ENCODE assay signal across 9 cellular contexts in the genomic region with DNA sequence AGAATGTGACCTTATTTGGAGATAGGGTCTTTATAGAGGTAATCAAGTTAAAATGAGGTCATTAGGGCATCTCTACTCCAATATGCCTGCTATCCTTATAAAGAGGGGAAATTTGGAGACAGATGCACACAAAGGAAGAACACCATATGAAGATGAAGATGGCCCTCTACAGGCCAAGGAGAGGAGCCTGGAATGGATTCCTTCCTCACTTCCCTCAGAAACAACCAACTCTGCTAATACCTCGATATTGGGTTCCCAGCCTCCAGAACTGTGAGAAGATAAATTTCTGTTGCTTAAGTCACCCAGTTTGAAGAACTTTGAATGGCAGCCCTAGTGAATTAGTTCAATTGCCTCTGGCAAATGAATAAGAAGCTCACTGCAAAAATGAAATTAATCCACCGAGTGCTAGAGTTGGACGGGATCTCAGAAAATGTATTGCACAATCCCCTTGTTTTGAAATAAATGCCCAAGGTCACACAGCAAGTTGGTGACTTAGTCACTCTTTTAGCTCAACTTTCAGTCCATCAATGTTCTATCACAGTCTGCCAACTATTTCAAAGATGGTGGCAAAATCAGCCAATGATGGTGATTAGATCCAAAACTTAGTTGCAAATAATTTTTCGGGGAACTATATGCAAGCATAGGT. TPM values are rescaled to one million over a fixed set of nuclear protein-coding genes. Genes with fewer than 3 reads are reported as not detected.
DNase-seq lines count a peak whose midpoint lies in the region; ATAC-seq, FAIRE-seq and TF ChIP-seq lines count a peak whose summit lies in the region.
"Not testable (repeated sequence)": the region's sequence is repeated elsewhere in the genome, so short reads cannot be mapped to it uniquely, and the experiment has no call there.
"Had no signal": no experiment of that assay in that cellular context is flagged by ENCODE, and none has a peak within 500 bp of the region (broad histone marks: within the 10 kb centered on the region; RNA-seq: fewer than 3 reads in every experiment).

No MANE protein-coding gene starts in this region.

- not testable (repeated sequence) for H3K27me3 ChIP-seq in PC-3 (ENCODE audit: low read length); K562 (ENCODE audit: control insufficient read depth in 2 of 2, insufficient read depth in 2 of 2, low read length in 2 of 2); right cardiac atrium (ENCODE audit: control insufficient read depth, insufficient read depth); lower lobe of right lung (ENCODE audit: low read depth); pancreas; upper lobe of right lung

- not testable (repeated sequence) for H3F3A ChIP-seq in PC-3 (ENCODE audit: low read length, unreplicated experiment)

- not testable (repeated sequence) for H3K9me1 ChIP-seq in K562 (ENCODE audit: control insufficient read depth, insufficient read depth, low read length)

- no CpG with 5 or more reads among the region's 4 CpGs for WGBS in A549 (ENCODE audit: missing lambda C conversion rate)
- WGBS in K562 (ENCODE audit: insufficient coverage, low coverage, missing lambda C conversion rate): no CpG with 5 or more reads among the region's 4 CpGs
- no CpG with 5 or more reads among the region's 4 CpGs for WGBS in right cardiac atrium
- WGBS in pancreas, 2 donors: no CpG with 5 or more reads among the region's 4 CpGs

- not testable (repeated sequence) for TF ChIP-seq CTCF in A549 (IDR thresholded peaks at IDR 0.05); PC-3 (conservative IDR thresholded peaks at IDR 0.05; ENCODE audit: low read depth, low read length); K562 (IDR thresholded peaks at IDR 0.05 in 2 of 3, conservative IDR thresholded peaks at IDR 0.05 in 1 of 3; ENCODE audit: insufficient read depth in 2 of 3, low read depth in 1 of 3, low read length in 3 of 3); lower lobe of right lung (IDR thresholded peaks at IDR 0.05); pancreas (IDR thresholded peaks at IDR 0.05); upper lobe of right lung (IDR thresholded peaks at IDR 0.05)

- not testable (repeated sequence) for H3K79me2 ChIP-seq in PC-3 (ENCODE audit: low read length); K562 (ENCODE audit: control insufficient read depth, insufficient read depth, low read length)

- ATAC-seq in A549 (peak; percentile 58 to 77), PC-3 (peak; percentile 4; the same call in 1 of the 2 replicates), K562 (peak; percentile 61), Right ventricle myocardium inferior (peak; percentile 59), right cardiac atrium (peak; percentile 49 to 65), lower lobe of right lung (peak; percentile 68 to 72), pancreas (peak in 3 of 4 donors; percentile 36 to 77 (median 66)), upper lobe of right lung (peak; percentile 78)

- not testable (repeated sequence) for H4K20me1 ChIP-seq in PC-3 (ENCODE audit: low read length); K562 (replicated peaks; ENCODE audit: control insufficient read depth, insufficient read depth, low read length)

- POLR2A ChIA-PET in A549 (lab: Yijun Ruan, JAX); PC-3 (lab: Charles Lee; ENCODE audit: unreplicated experiment); K562 (lab: Yijun Ruan, JAX): not testable (repeated sequence)

- intact Hi-C loops in PC-3 (cut with micrococcal nuclease); K562 (cut with micrococcal nuclease); Right ventricle myocardium inferior (cut with DNase I); right cardiac atrium (cut with DNase I); lower lobe of right lung (cut with DNase I); pancreas (cut with DNase I); upper lobe of right lung (cut with DNase I): not testable (repeated sequence)

- in situ Hi-C loops in K562 (cut with MboI): not testable (repeated sequence)

- H3K4me1 ChIP-seq in A549; PC-3 (ENCODE audit: insufficient read depth, low read length); K562 (replicated peaks in 1 of 2; ENCODE audit: control insufficient read depth in 2 of 2, insufficient read depth in 2 of 2, low read length in 2 of 2); right cardiac atrium (ENCODE audit: control insufficient read depth, insufficient read depth, low read length); lower lobe of right lung; pancreas; upper lobe of right lung: not testable (repeated sequence)

- DNase-seq in A549 (ENCODE audit: low read depth in 1 of 2, low spot score in 1 of 2); PC-3; K562 (ENCODE audit: extremely low read depth in 1 of 4, low spot score in 3 of 4); Right ventricle myocardium inferior (ENCODE audit: missing footprints); right cardiac atrium; lower lobe of right lung; pancreas; upper lobe of right lung: not testable (repeated sequence)

- CTCF ChIA-PET in A549 (lab: Yijun Ruan, JAX); PC-3 (lab: Charles Lee); K562 (lab: Yijun Ruan, JAX; ENCODE audit: low intra/inter-chr PET ratio): not testable (repeated sequence)

- TF ChIP-seq POLR2A in A549 (IDR thresholded peaks at IDR 0.05; ENCODE audit: low read length); K562 (conservative IDR thresholded peaks at IDR 0.05): not testable (repeated sequence)

- not testable (repeated sequence) for H3K27ac ChIP-seq in A549; PC-3 (ENCODE audit: low read length); K562 (ENCODE audit: extremely low read depth, low read depth, low read length); right cardiac atrium (ENCODE audit: low read length); lower lobe of right lung; pancreas; upper lobe of right lung

- TF ChIP-seq RAD21 in A549 (conservative IDR thresholded peaks at IDR 0.05 in 1 of 2, IDR thresholded peaks at IDR 0.05 in 1 of 2); K562 (CRISPR knock-in tag; conservative IDR thresholded peaks at IDR 0.05 in 1 of 2, IDR thresholded peaks at IDR 0.05 in 1 of 2): not testable (repeated sequence)

- H2AFZ ChIP-seq in PC-3 (ENCODE audit: low read length); K562 (ENCODE audit: low read depth, low read length): not testable (repeated sequence)

- TF ChIP-seq EP300 in A549 (IDR thresholded peaks at IDR 0.05); K562 (IDR thresholded peaks at IDR 0.05; ENCODE audit: low read length): not testable (repeated sequence)

- not testable (repeated sequence) for H3K9me2 ChIP-seq in PC-3 (replicated peaks; ENCODE audit: low read length)

- not testable (repeated sequence) for H3K4me3 ChIP-seq in A549; PC-3 (ENCODE audit: low read length); K562; right cardiac atrium (ENCODE audit: low read length); lower lobe of right lung; pancreas; upper lobe of right lung

- not testable (repeated sequence) for H3K36me3 ChIP-seq in PC-3 (ENCODE audit: low read depth, low read length); K562 (ENCODE audit: control insufficient read depth, insufficient read depth, low read length); lower lobe of right lung; pancreas; upper lobe of right lung

- not testable (repeated sequence) for H3K4me2 ChIP-seq in A549; PC-3 (ENCODE audit: low read length); K562 (ENCODE audit: insufficient read depth, low read length)

- not testable (repeated sequence) for FAIRE-seq in A549 (lab: Jason Lieb, UNC); K562 (lab: Jason Lieb, UNC); pancreas (lab: Jason Lieb, UNC)

- not testable (repeated sequence) for H3K9me3 ChIP-seq in A549; PC-3 (ENCODE audit: low read length); K562 (replicated peaks; ENCODE audit: control insufficient read depth, insufficient read depth, low read depth, low read length); right cardiac atrium (ENCODE audit: control insufficient read depth, low read length); lower lobe of right lung; pancreas; upper lobe of right lung

- not testable (repeated sequence) for H3K9ac ChIP-seq in PC-3 (ENCODE audit: low read length); K562 (ENCODE audit: insufficient read depth in 1 of 2, low read depth in 2 of 2, low read length in 2 of 2)

- not testable (repeated sequence) for BruUV-seq in PC-3 (replicated peaks; lab: Mats Ljungman, UMichigan); K562 (replicated peaks; lab: Mats Ljungman, UMichigan)

RNA-seq across cellular contexts. Expression of a gene that starts 27.1 kb away (rescaled TPM):
- polyA plus RNA-seq in A549 (2011; rRNA removed) (11.2 and 14.2 TPM in 2 replicates), A549 (2017; fragmentation: RNase III; extraction: RNeasy Plus Mini Kit Qiagen cat#74134 plus additional on column Dnase treatment) (12.5 to 13.3 TPM (median 12.5 TPM) in 3 replicates), K562 (2011; rRNA removed) (47.6 and 52.3 TPM in 2 replicates), K562 (2014; fragmentation: Illumina TruSeq; extraction: Trizol) (43.3 and 61.7 TPM in 2 replicates), K562 (2014; fragmentation: Nextera tagmentation; extraction: Ambion mirVana) (10 to 100 TPM; 11.8 to 13.4 TPM), K562 (2014; rRNA removed) (31.5 and 36.7 TPM in 2 replicates), right cardiac atrium (0.16 TPM), pancreas (under 1 TPM; 0.19 to 0.31 TPM)
- 5.6 and 6.0 TPM in 2 replicates for polyA plus RNA-seq in A549 (2012; cell fraction: cytosol; rRNA removed)
- 2.9 and 4.1 TPM in 2 replicates for polyA plus RNA-seq in A549 (2012; cell fraction: nucleus; rRNA removed)
- polyA minus RNA-seq in A549 (2011; rRNA and poly(A)+ RNA removed): 6.2 and 8.6 TPM in 2 replicates
- total RNA-seq in PC-3 (2014; rRNA removed) (11.1 and 11.6 TPM in 2 replicates), K562 (2014; rRNA removed) (20.8 and 23.4 TPM in 2 replicates), K562 (2014; rRNA removed; fragmentation: Illumina TruSeq; extraction: Trizol) (33.1 and 38.1 TPM in 2 replicates), K562 (2015; rRNA removed; fragmentation: Illumina TruSeq; extraction: Trizol) (30.0 and 32.2 TPM in 2 replicates), K562 (2021) (21.9 and 26.1 TPM in 2 replicates), Right ventricle myocardium inferior (0.43 TPM), right cardiac atrium (1 to 10 TPM in 3 of 4 donors, under 1 TPM in 1; 0.58 to 1.4 (median 1.2) TPM), lower lobe of right lung (0.83 TPM), pancreas (under 1 TPM in 2 of 6 donors, not detected in 4; 0.16 to 0.47 TPM), upper lobe of right lung (0.55 TPM)
- 19.4 and 39.9 TPM in 2 replicates for total RNA-seq in K562 (2011; cell fraction: chromatin; rRNA removed; ENCODE audit: low replicate concordance)
- total RNA-seq in K562 (2011; cell fraction: nucleolus; rRNA removed): 19.5 and 22.2 TPM in 2 replicates
- total RNA-seq in K562 (2011; cell fraction: nucleoplasm; rRNA removed): 56.9 and 85.5 TPM in 2 replicates
- polyA plus RNA-seq in K562 (2011; cell fraction: cytosol; rRNA removed): 15.7 and 26.6 TPM in 2 replicates
- 22.6 and 31.2 TPM in 2 replicates for polyA plus RNA-seq in K562 (2011; cell fraction: nucleus; rRNA removed)
- polyA plus RNA-seq in K562 (2012): 24.1 and 28.2 TPM in 2 replicates
- polyA minus RNA-seq in K562 (2011; rRNA and poly(A)+ RNA removed): 61.9 and 70.9 TPM in 2 replicates
- 19.7 and 20.0 TPM in 2 replicates for polyA minus RNA-seq in K562 (2011; cell fraction: cytosol; rRNA and poly(A)+ RNA removed)
- polyA minus RNA-seq in K562 (2011; cell fraction: nucleus; rRNA and poly(A)+ RNA removed): 15.6 and 33.1 TPM in 2 replicates
- total RNA-seq: CD4-positive, alpha-beta memory T cell had no signal

RNA-seq across cellular contexts. Expression of a gene that starts 27.7 kb away (rescaled TPM):
- 8.3 and 10.5 TPM in 2 replicates for polyA plus RNA-seq in A549 (2011; rRNA removed)
- polyA plus RNA-seq in A549 (2012; cell fraction: cytosol; rRNA removed): 2.3 and 2.5 TPM in 2 replicates
- 4.6 and 5.7 TPM in 2 replicates for polyA plus RNA-seq in A549 (2012; cell fraction: nucleus; rRNA removed)
- polyA plus RNA-seq in A549 (2017; fragmentation: RNase III; extraction: RNeasy Plus Mini Kit Qiagen cat#74134 plus additional on column Dnase treatment): 5.4 to 5.8 TPM (median 5.6 TPM) in 3 replicates
- 13.1 and 17.1 TPM in 2 replicates for polyA minus RNA-seq in A549 (2011; rRNA and poly(A)+ RNA removed)
- 6.6 and 7.6 TPM in 2 replicates for total RNA-seq in PC-3 (2014; rRNA removed)
- 11.1 and 23.4 TPM in 2 replicates for total RNA-seq in K562 (2011; cell fraction: chromatin; rRNA removed; ENCODE audit: low replicate concordance)
- 9.5 and 11.6 TPM in 2 replicates for total RNA-seq in K562 (2011; cell fraction: nucleolus; rRNA removed)
- total RNA-seq in K562 (2011; cell fraction: nucleoplasm; rRNA removed): 17.5 and 23.4 TPM in 2 replicates
- 7.7 and 12.3 TPM in 2 replicates for total RNA-seq in K562 (2014; rRNA removed)
- 10.1 and 11.6 TPM in 2 replicates for total RNA-seq in K562 (2014; rRNA removed; fragmentation: Illumina TruSeq; extraction: Trizol)
- total RNA-seq in K562 (2015; rRNA removed; fragmentation: Illumina TruSeq; extraction: Trizol): 7.9 and 8.7 TPM in 2 replicates
- 21.1 and 21.9 TPM in 2 replicates for total RNA-seq in K562 (2021)
- 8.8 and 9.3 TPM in 2 replicates for polyA plus RNA-seq in K562 (2011; rRNA removed)
- polyA plus RNA-seq in K562 (2011; cell fraction: cytosol; rRNA removed): 3.9 and 6.6 TPM in 2 replicates
- 7.4 and 7.6 TPM in 2 replicates for polyA plus RNA-seq in K562 (2011; cell fraction: nucleus; rRNA removed)
- polyA plus RNA-seq in K562 (2012): 5.0 and 7.5 TPM in 2 replicates
- polyA plus RNA-seq in K562 (2014; fragmentation: Illumina TruSeq; extraction: Trizol): 6.4 and 7.4 TPM in 2 replicates
- polyA plus RNA-seq in K562 (2014; fragmentation: Nextera tagmentation; extraction: Ambion mirVana): 1 to 10 TPM; 5.1 to 6.6 TPM
- 5.0 and 5.9 TPM in 2 replicates for polyA plus RNA-seq in K562 (2014; rRNA removed)
- 22.8 and 24.9 TPM in 2 replicates for polyA minus RNA-seq in K562 (2011; rRNA and poly(A)+ RNA removed)
- 12.6 and 16.4 TPM in 2 replicates for polyA minus RNA-seq in K562 (2011; cell fraction: cytosol; rRNA and poly(A)+ RNA removed)
- polyA minus RNA-seq in K562 (2011; cell fraction: nucleus; rRNA and poly(A)+ RNA removed): 11.8 and 12.4 TPM in 2 replicates
- total RNA-seq in Right ventricle myocardium inferior: 14.0 TPM
- total RNA-seq in right cardiac atrium: 10 to 100 TPM; 19.2 to 28.8 (median 23.9) TPM
- polyA plus RNA-seq in right cardiac atrium: 6.2 TPM
- total RNA-seq in lower lobe of right lung: 33.9 TPM
- total RNA-seq in pancreas: 10 to 100 TPM in 1 of 6 donors, 1 to 10 TPM in 5; 3.6 to 12.4 (median 5.8) TPM
- polyA plus RNA-seq in pancreas: 1 to 10 TPM; 2.2 to 3.1 TPM
- total RNA-seq in upper lobe of right lung: 36.0 TPM

Comparison
In these comparisons a context has a peak if more than half of its experiments do, and no peak if none do; other contexts are left out.
1. ATAC-seq: peak in every context shown above with its lines; median percentile 78 in upper lobe of right lung; 70 in lower lobe of right lung; 68 in A549; 66 in pancreas; 61 in K562; 59 in Right ventricle myocardium inferior; 57 in right cardiac atrium; 4 in PC-3.